ENCODE assay signal across 28 cellular contexts in genomic region chr2:133317161-133317560, GRCh38.
"Had no signal": no experiment of that assay in that cellular context is flagged by ENCODE, and none has a peak within 500 bp of the region (broad histone marks: within the 10 kb centered on the region; RNA-seq: fewer than 3 reads in every experiment).

No MANE protein-coding gene starts in this region.

- H3K4me3 ChIP-seq: heart right ventricle, left lung, lung, mucosa of descending colon, pancreas, prostate gland, skin epidermis, stomach, testis, thyroid gland, transverse colon, uterus had no signal

- H3K9me3 ChIP-seq: heart right ventricle, left lung, mucosa of descending colon, pancreas, prostate gland, stomach, testis, thyroid gland, transverse colon, uterus had no signal

- H3K27me3 ChIP-seq: heart right ventricle, left lung, pancreas, stomach, testis, thyroid gland, transverse colon, uterus had no signal

- H3K36me3 ChIP-seq: heart right ventricle, left lung, pancreas, prostate gland, stomach, thyroid gland, transverse colon, uterus had no signal

- DNase-seq: heart right ventricle; hippocampal formation; kidney; left colon; left lung; midbrain; mucosa of descending colon; naive thymus-derived CD4-positive, alpha-beta T cell; pancreas; posterior cingulate gyrus; retina; right cardiac atrium; stimulated activated CD4-positive, alpha-beta T cell treated with anti-CD3 and anti-CD28 coated beads, Interleukin-12 subunit alpha, Interleukin-12 subunit beta, amount 100 ng/mL, for 4 hours; stimulated activated CD4-positive, alpha-beta T cell treated with anti-CD3 and anti-CD28 coated beads, Interleukin-15, amount 100 ng/mL, for 24 hours; stimulated activated CD4-positive, alpha-beta T cell treated with anti-CD3 and anti-CD28 coated beads, Interleukin-2, amount 100 ng/mL, for 24 hours; stimulated activated CD4-positive, alpha-beta T cell treated with anti-CD3 and anti-CD28 coated beads, Interleukin-4, amount 100 ng/mL, for 1 hour; stimulated activated naive B cell treated with anti-CD40 and anti-IgM and Interleukin-4, amounts not matched to agents 10 μg/mL and 1 μg/mL and 100 μg/mL, for 72 hours; stimulated activated naive CD8-positive, alpha-beta T cell treated with anti-CD3 and anti-CD28 coated beads, Interleukin-15, Interleukin-2, amounts not matched to agents 100 U/mL and 50 U/mL, for 24 hours; stomach; testis; thyroid gland; transverse colon; uterus had no signal

- H3K4me1 ChIP-seq: heart right ventricle, left lung, pancreas, prostate gland, stomach, testis, thyroid gland, transverse colon, uterus had no signal

- ATAC-seq: heart right ventricle; left colon; left lung; mucosa of descending colon; naive thymus-derived CD4-positive, alpha-beta T cell; natural killer cell treated with Interleukin-12 subunit alpha and Interleukin-12 subunit beta and Interleukin-15 and Interleukin-18, amount 100 ng/mL, for 72 hours; pancreas; right cardiac atrium; sciatic nerve; stimulated activated naive B cell treated with anti-CD40 and anti-IgM and Interleukin-4, amounts not matched to agents 10 μg/mL and 1 μg/mL and 100 μg/mL, for 72 hours; stimulated activated naive CD8-positive, alpha-beta T cell treated with anti-CD3 and anti-CD28 coated beads, Interleukin-15, Interleukin-2, amounts not matched to agents 100 U/mL and 50 U/mL, for 24 hours had no signal

- H3K27ac ChIP-seq: heart right ventricle, left lung, pancreas, prostate gland, skin epidermis, stomach, testis, thyroid gland, transverse colon, uterus had no signal
